Comparison of ENCODE assay signal across 1 cellular context in genomic region chr11:88508558-88508807, GRCh38.
TF ChIP-seq lines count a peak whose summit lies in the region.

No MANE protein-coding gene starts in this region.

TF ChIP-seq in GM12878, 131 proteins besides CTCF, POLR2A, EP300 and RAD21 (continued from another document):
- TF ChIP-seq NKRF (conservative IDR thresholded peaks at IDR 0.05) (no peak), MYB (IDR thresholded peaks at IDR 0.05; ENCODE audit: borderline replicate concordance, low read depth, low read length) (no peak), SIX5 (IDR thresholded peaks at IDR 0.05; ENCODE audit: low read depth, low read length, severe bottlenecking) (no peak), SMAD1 (IDR thresholded peaks at IDR 0.05; ENCODE audit: low read depth, partially characterized antibody) (no peak), EGR1 (IDR thresholded peaks at IDR 0.05; ENCODE audit: borderline replicate concordance in 1 of 2, low read depth in 2 of 2, low read length in 2 of 2) (no peak)
